In the genomic region with DNA sequence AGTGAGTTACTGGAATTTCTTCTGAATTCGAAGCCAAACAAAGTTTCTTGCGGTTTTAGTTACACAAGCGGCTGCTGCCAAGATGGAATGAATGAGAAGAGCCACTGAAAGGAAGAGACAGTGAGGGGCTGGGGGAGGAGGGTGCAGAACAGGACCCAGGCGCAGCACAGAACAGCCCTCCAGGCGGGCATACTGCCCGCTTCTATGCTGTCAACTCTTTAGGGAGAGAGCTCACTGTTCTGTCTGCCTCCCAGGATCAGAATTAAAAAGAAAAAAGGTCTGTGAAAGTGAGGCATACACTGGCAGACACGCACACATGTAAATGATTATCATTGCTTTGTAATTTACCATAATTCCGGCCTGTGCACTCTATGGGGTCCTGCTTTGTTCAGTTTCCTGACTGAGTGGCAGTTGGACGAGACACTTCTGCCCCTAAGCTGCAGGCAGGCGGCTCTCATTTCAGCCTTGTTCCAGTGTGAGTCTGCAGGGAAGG, we compare ENCODE assay signal across 9 cellular contexts.
A peak's percentile ranks its signal among the peaks of the same experiment; 100 is the strongest.
DNase-seq lines count a peak whose midpoint lies in the region; ATAC-seq, FAIRE-seq and TF ChIP-seq lines count a peak whose summit lies in the region.
"Had no signal": no experiment of that assay in that cellular context is flagged by ENCODE, and none has a peak within 500 bp of the region (broad histone marks: within the 10 kb centered on the region; RNA-seq: fewer than 3 reads in every experiment).

No MANE protein-coding gene starts in this region.

- no peak overlapping the region for H3K27ac Mint-ChIP-seq in activated CD4-positive, alpha-beta memory T cell treated with anti-CD3 and anti-CD28 coated beads, Interleukin-2, amount 10 ng/mL, durations not matched to agents 7 days and 5 days

- H3K56ac ChIP-seq in H1 (replicated peaks; ENCODE audit: insufficient read length, low read depth, low read length) = no peak overlapping the region

- DNase-seq in NCI-H345 (lab: John Stamatoyannopoulos, UW) = peak; percentile 67
- DNase-seq in H1 (ENCODE audit: low read depth in 1 of 2, low spot score in 2 of 2) = no peak
- DNase-seq in omental fat pad (ENCODE audit: low spot score) = no peak
- no peak for DNase-seq in dorsolateral prefrontal cortex
- DNase-seq in activated CD4-positive, alpha-beta memory T cell treated with anti-CD3 and anti-CD28 coated beads, Interleukin-2, amount 10 ng/mL, durations not matched to agents 7 days and 5 days = no peak
- DNase-seq in body of pancreas = no peak
- no peak for DNase-seq in globus pallidus (ENCODE audit: low spot score)
- DNase-seq: stimulated activated naive CD4-positive, alpha-beta T cell had no signal

- no peak overlapping the region for H2AK5ac ChIP-seq in H1 (ENCODE audit: low read depth, low read length)

- no peak overlapping the region for H2BK15ac ChIP-seq in H1 (ENCODE audit: low read length)

- CTCF ChIA-PET in H1 (lab: Charles Lee; ENCODE audit: partially characterized antibody) = interaction anchor here (0.6 to 13.0 kb wide), 31 partner anchors 7 to 641 kb away, joined by 3 to 252 read pairs (median 4); a partner anchor contains a TSS
- CTCF ChIA-PET in activated CD4-positive, alpha-beta memory T cell treated with anti-CD3 and anti-CD28 coated beads, Interleukin-2, amount 10 ng/mL, durations not matched to agents 7 days and 5 days (lab: Charles Lee) = interaction anchor here (1.5 kb wide), 1 partner anchor 9 kb away, joined by 4 read pairs; no protein-coding TSS in a partner anchor

- no peak overlapping the region for H4K5ac ChIP-seq in H1 (ENCODE audit: insufficient read length, low read depth, low read length)

- intact Hi-C loops in dorsolateral prefrontal cortex (cut with DNase I) (loop anchor here in 1 of 2 donors (10.0 kb wide), 1 partner anchor 490 kb away; no protein-coding TSS in a partner anchor), body of pancreas (cut with DNase I) (no loop called here)

- H3K9me3 Mint-ChIP-seq in activated CD4-positive, alpha-beta memory T cell treated with anti-CD3 and anti-CD28 coated beads, Interleukin-2, amount 10 ng/mL, durations not matched to agents 7 days and 5 days = no peaks in the 10 kb centered on the region

- H4K20me1 ChIP-seq in BLaER1 treated with 17β-estradiol and CSF1 and Interleukin-3, amounts not matched to agents 10 nM and 100 nM = no peaks in the 10 kb centered on the region
- H4K20me1 ChIP-seq in H1 (replicated peaks in 1 of 2; ENCODE audit: control insufficient read depth in 1 of 2, insufficient read depth in 2 of 2, low read length in 2 of 2) = no peaks in the 10 kb centered on the region

- no peaks in the 10 kb centered on the region for H3K36me3 Mint-ChIP-seq in activated CD4-positive, alpha-beta memory T cell treated with anti-CD3 and anti-CD28 coated beads, Interleukin-2, amount 10 ng/mL, durations not matched to agents 7 days and 5 days (ENCODE audit: low read depth)

- H3K27ac ChIP-seq in BLaER1 treated with 17β-estradiol and CSF1 and Interleukin-3, amounts not matched to agents 10 nM and 100 nM = peak overlapping the region; percentile 11 to 92 (median 81); a peak in 21 of 22 replicates
- no peak overlapping the region for H3K27ac ChIP-seq in H1 (ENCODE audit: low read depth, low read length)
- H3K27ac ChIP-seq in dorsolateral prefrontal cortex = peak overlapping the region in 4 of 59 donors; percentile 8 to 28 (median 22)
- H3K27ac ChIP-seq in body of pancreas = peak overlapping the region in 1 of 4 donors; percentile 41

- no peaks in the 10 kb centered on the region for H3K79me2 ChIP-seq in H1 (ENCODE audit: control insufficient read depth in 1 of 2, insufficient read depth in 2 of 2, low read length in 2 of 2)

- no peaks in the 10 kb centered on the region for H3K4me1 Mint-ChIP-seq in activated CD4-positive, alpha-beta memory T cell treated with anti-CD3 and anti-CD28 coated beads, Interleukin-2, amount 10 ng/mL, durations not matched to agents 7 days and 5 days

- H3K27me3 ChIP-seq in BLaER1 treated with 17β-estradiol and CSF1 and Interleukin-3, amounts not matched to agents 10 nM and 100 nM = no peaks in the 10 kb centered on the region
- H3K27me3 ChIP-seq in H1 (replicated peaks in 1 of 4; ENCODE audit: control insufficient read depth in 3 of 4, extremely low read depth in 1 of 4, insufficient read depth in 3 of 4, low read length in 3 of 4) (peaks cover 0 to 3% (median 0%) of the 10 kb centered on the region in 4 experiments; a peak in 1 of 7 replicates), dorsolateral prefrontal cortex (no peaks in the 10 kb centered on the region), body of pancreas (no peaks in the 10 kb centered on the region)

- peaks cover 10 to 30% (median 23%) of the 10 kb centered on the region in 11 experiments for H3K9me3 ChIP-seq in BLaER1 treated with 17β-estradiol and CSF1 and Interleukin-3, amounts not matched to agents 10 nM and 100 nM (replicated peaks in 1 of 11)
- H3K9me3 ChIP-seq in H1 (ENCODE audit: insufficient read depth in 2 of 2, low read depth in 1 of 2, low read length in 1 of 2) = no peaks in the 10 kb centered on the region
- no peaks in the 10 kb centered on the region for H3K9me3 ChIP-seq in body of pancreas

- no peak for TF ChIP-seq CTCF in H1 (IDR thresholded peaks at IDR 0.05; ENCODE audit: control extremely low read depth in 1 of 3, insufficient read depth in 1 of 3, low read depth in 1 of 3, low read length in 3 of 3)
- no peak for TF ChIP-seq CTCF in omental fat pad (IDR thresholded peaks at IDR 0.05)
- TF ChIP-seq CTCF in dorsolateral prefrontal cortex (IDR thresholded peaks at IDR 0.05 in 54 of 56, conservative IDR thresholded peaks at IDR 0.05 in 2 of 56; ENCODE audit: low read depth in 1 of 56, partially characterized antibody in 56 of 56) = no peak
- no peak for TF ChIP-seq CTCF in body of pancreas (IDR thresholded peaks at IDR 0.05)

- no peaks in the 10 kb centered on the region for H3K79me1 ChIP-seq in H1 (ENCODE audit: low read depth, low read length)

- H2BK5ac ChIP-seq in H1 (ENCODE audit: low read depth, low read length) = no peak overlapping the region; the same call in 1 of the 2 replicates

- peak; percentile 7 for FAIRE-seq in H1 (lab: Jason Lieb, UNC)

- peaks cover 19% of the 10 kb centered on the region for H3K27me3 Mint-ChIP-seq in activated CD4-positive, alpha-beta memory T cell treated with anti-CD3 and anti-CD28 coated beads, Interleukin-2, amount 10 ng/mL, durations not matched to agents 7 days and 5 days

- peak overlapping the region in 4 of 10 experiments; percentile 13 to 33 (median 26); a peak in 6 of 20 replicates for H3K4me3 ChIP-seq in BLaER1 treated with 17β-estradiol and CSF1 and Interleukin-3, amounts not matched to agents 10 nM and 100 nM
- H3K4me3 ChIP-seq in H1 (ENCODE audit: extremely low read depth in 1 of 4, insufficient read depth in 2 of 4, low read depth in 3 of 4, low read length in 4 of 4) (no peak overlapping the region), dorsolateral prefrontal cortex (peak overlapping the region in 1 of 59 donors; percentile 3), body of pancreas (no peak overlapping the region)

- ATAC-seq in omental fat pad (ENCODE audit: low FRiP score) (peak; percentile 53), body of pancreas (no peak)

- no peak for TF ChIP-seq RAD21 in H1 (IDR thresholded peaks at IDR 0.05 in 1 of 2, conservative IDR thresholded peaks at IDR 0.05 in 1 of 2; ENCODE audit: low read depth in 2 of 2, low read length in 2 of 2)

- no peak overlapping the region for H2BK20ac ChIP-seq in H1 (ENCODE audit: low read length)

- H2AFZ ChIP-seq in H1 (ENCODE audit: low read length) = peak overlapping the region; percentile 78; the same call in 1 of the 2 replicates

- no peak for TF ChIP-seq EP300 in H1 (IDR thresholded peaks at IDR 0.05; ENCODE audit: borderline replicate concordance in 1 of 2, low read depth in 2 of 2, low read length in 2 of 2)

- H4K91ac ChIP-seq in H1 (replicated peaks; ENCODE audit: insufficient read length, low read length) = no peak overlapping the region

- 83% methylated on average over 10 of the region's 10 CpGs; no CpG with 5 or more reads in 1 of the 2 experiments for WGBS in H1 (ENCODE audit: extremely low coverage in 1 of 2, insufficient coverage in 1 of 2, insufficient read length in 1 of 2, insufficient replicate concordance in 2 of 2, low coverage in 1 of 2, low lambda C conversion rate in 2 of 2, missing lambda C conversion rate in 1 of 2), 2 experiments
- WGBS in body of pancreas, 2 donors = 57 to 67% methylated on average over 10 of the region's 10 CpGs

- H3K23me2 ChIP-seq in H1 (ENCODE audit: low read depth, low read length) = no peaks in the 10 kb centered on the region

- H3K18ac ChIP-seq in H1 (ENCODE audit: extremely low read depth, low read length) = no peak overlapping the region

- H3K36me3 ChIP-seq in BLaER1 treated with 17β-estradiol and CSF1 and Interleukin-3, amounts not matched to agents 10 nM and 100 nM = no peaks in the 10 kb centered on the region
- H3K36me3 ChIP-seq in H1 (ENCODE audit: control insufficient read depth in 2 of 4, insufficient read depth in 4 of 4, low read length in 3 of 4) (no peaks in the 10 kb centered on the region), body of pancreas (replicated peaks in 1 of 2; ENCODE audit: insufficient read depth in 1 of 2, low read depth in 2 of 2) (no peaks in the 10 kb centered on the region)

- H2BK12ac ChIP-seq in H1 (ENCODE audit: low read depth, low read length) = peak overlapping the region; percentile 42; the same call in 1 of the 2 replicates

- H3K23ac ChIP-seq in H1 (ENCODE audit: insufficient read length) = no peak overlapping the region

- no peak overlapping the region for H4K8ac ChIP-seq in H1 (ENCODE audit: extremely low read depth, insufficient read depth, low read length)

- H3K4me1 ChIP-seq in BLaER1 treated with 17β-estradiol and CSF1 and Interleukin-3, amounts not matched to agents 10 nM and 100 nM = peaks cover 58 to 76% (median 71%) of the 10 kb centered on the region in 10 experiments
- peaks cover 2 to 18% (median 6%) of the 10 kb centered on the region in 4 experiments for H3K4me1 ChIP-seq in H1 (replicated peaks in 1 of 4; ENCODE audit: control insufficient read depth in 3 of 4, insufficient read depth in 4 of 4, low read length in 3 of 4)
- no peaks in the 10 kb centered on the region for H3K4me1 ChIP-seq in body of pancreas

- no peak overlapping the region for H2BK120ac ChIP-seq in H1 (replicated peaks; ENCODE audit: low read depth, low read length)

- H3K4me3 Mint-ChIP-seq in activated CD4-positive, alpha-beta memory T cell treated with anti-CD3 and anti-CD28 coated beads, Interleukin-2, amount 10 ng/mL, durations not matched to agents 7 days and 5 days = no peak overlapping the region

- POLR2A ChIA-PET in H1 (lab: Charles Lee; ENCODE audit: partially characterized antibody) = interaction anchor here (0.6 kb wide), 1 partner anchor 41 kb away, joined by 3 read pairs; no protein-coding TSS in a partner anchor
- POLR2A ChIA-PET in activated CD4-positive, alpha-beta memory T cell treated with anti-CD3 and anti-CD28 coated beads, Interleukin-2, amount 10 ng/mL, durations not matched to agents 7 days and 5 days (lab: Charles Lee) = no interaction called here

- TF ChIP-seq POLR2A in H1 (IDR thresholded peaks at IDR 0.05; ENCODE audit: control extremely low read depth in 1 of 2, low read depth in 2 of 2, low read length in 2 of 2) = no peak
- TF ChIP-seq POLR2A in body of pancreas (IDR thresholded peaks at IDR 0.05) = no peak

- H3K9ac ChIP-seq in BLaER1 treated with 17β-estradiol and CSF1 and Interleukin-3, amounts not matched to agents 10 nM and 100 nM = peak overlapping the region; percentile 34 to 79 (median 64); a peak in 21 of 22 replicates
- H3K9ac ChIP-seq in H1 (replicated peaks in 1 of 4; ENCODE audit: extremely low read depth in 1 of 4, low read depth in 3 of 4, low read length in 3 of 4) = no peak overlapping the region

- peak overlapping the region; percentile 73 to 89 (median 81) for H3K4me2 ChIP-seq in BLaER1 treated with 17β-estradiol and CSF1 and Interleukin-3, amounts not matched to agents 10 nM and 100 nM
- no peak overlapping the region for H3K4me2 ChIP-seq in H1 (ENCODE audit: insufficient read depth in 1 of 2, low read depth in 2 of 2, low read length in 2 of 2)

- no peak overlapping the region for H3K4ac ChIP-seq in H1 (replicated peaks; ENCODE audit: insufficient read length, low read depth, low read length)

- H3K14ac ChIP-seq in H1 (ENCODE audit: insufficient read length) = no peak overlapping the region

Comparison
In these comparisons a context has a peak if more than half of its experiments do, and no peak if none do; other contexts are left out.
1. H3K4me2 ChIP-seq: peak in BLaER1 treated with 17β-estradiol and CSF1 and Interleukin-3, amounts not matched to agents 10 nM and 100 nM (11 of 11); none in H1 (0 of 2).
2. H3K9ac ChIP-seq: peak in BLaER1 treated with 17β-estradiol and CSF1 and Interleukin-3, amounts not matched to agents 10 nM and 100 nM (11 of 11); none in H1 (0 of 4).